ENCODE assay signal across 14 cellular contexts in the genomic region with DNA sequence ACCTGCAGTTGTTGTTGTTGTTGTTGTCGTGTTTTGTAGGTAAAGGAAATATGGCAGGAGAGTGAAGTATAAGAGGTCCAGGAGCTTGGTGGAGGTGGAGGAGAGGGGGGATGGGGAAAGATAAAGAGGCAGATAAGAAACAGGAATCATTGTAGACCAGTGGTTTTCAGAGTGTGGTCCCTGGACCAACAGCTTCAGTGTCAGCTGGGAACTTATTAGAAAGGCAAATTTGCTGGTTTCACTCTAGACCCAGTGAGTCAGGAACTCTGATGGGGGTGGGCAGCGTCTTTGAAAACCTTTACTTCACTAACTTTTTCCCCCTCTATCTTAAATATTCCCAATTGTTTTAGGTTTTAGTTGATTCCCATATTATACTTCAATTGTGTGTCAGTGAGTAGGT.
DNase-seq lines count a peak whose midpoint lies in the region; ATAC-seq lines count a peak whose summit lies in the region.
"Had no signal": no experiment of that assay in that cellular context is flagged by ENCODE, and none has a peak within 500 bp of the region (broad histone marks: within the 10 kb centered on the region; RNA-seq: fewer than 3 reads in every experiment).

No MANE protein-coding gene starts in this region.

- peak overlapping the region in 7 of 8 donors; percentile 13 to 74 (median 49) for H3K4me3 Mint-ChIP-seq in naive B cell
- H3K4me3 Mint-ChIP-seq: activated T-cell treated with anti-CD3 and anti-CD28 coated beads, Interleukin-2, amount 50 U/mL, for 24 hours had no signal

- H3K27ac Mint-ChIP-seq in naive B cell = peak overlapping the region in 4 of 6 donors; percentile 53 to 88 (median 81)
- H3K27ac Mint-ChIP-seq: activated T-cell treated with anti-CD3 and anti-CD28 coated beads, Interleukin-2, amount 50 U/mL, for 24 hours had no signal

- H3K9me3 Mint-ChIP-seq in naive B cell = peaks cover 0 to 4% (median 0%) of the 10 kb centered on the region in 7 donors
- H3K9me3 Mint-ChIP-seq: activated T-cell treated with anti-CD3 and anti-CD28 coated beads, Interleukin-2, amount 50 U/mL, for 24 hours had no signal

- H3K4me1 Mint-ChIP-seq in naive B cell = peaks cover 40 to 73% (median 56%) of the 10 kb centered on the region in 3 donors

- H3K36me3 Mint-ChIP-seq in naive B cell = peaks cover 0 to 5% of the 10 kb centered on the region in 2 donors

- ATAC-seq in GM18867 (IDR thresholded peaks at IDR 0.05; ENCODE audit: unreplicated experiment) (peak; percentile 57), HG02571 (IDR thresholded peaks at IDR 0.05; ENCODE audit: unreplicated experiment) (peak; percentile 77), HG03432 (IDR thresholded peaks at IDR 0.05; ENCODE audit: unreplicated experiment) (peak; percentile 63), naive B cell (ENCODE audit: low read depth in 2 of 2) (peak in 1 of 2 donors; percentile 35), GM19397 (IDR thresholded peaks at IDR 0.05; ENCODE audit: unreplicated experiment) (no peak), HG02840 (IDR thresholded peaks at IDR 0.05; ENCODE audit: low FRiP score, unreplicated experiment) (no peak)

- no peaks in the 10 kb centered on the region for H3K27me3 Mint-ChIP-seq in naive B cell

- DNase-seq in naive B cell (no peak), iPS-NIHi11 (ENCODE audit: low spot score) (no peak), cortex of kidney (lab: John Stamatoyannopoulos, UW) (no peak)
- DNase-seq: activated T-cell treated with anti-CD3 and anti-CD28 coated beads, Interleukin-2, amount 50 U/mL, for 24 hours; foreskin fibroblast; NCI-H1436 treated with DMSO at 0.1 percent for 48 hours; NCI-H774; Right ventricle myocardium superior; stomach had no signal

Comparison
In these comparisons a context has a peak if more than half of its experiments do, and no peak if none do; other contexts are left out.
1. ATAC-seq: peak in GM18867 (single experiment), HG02571 (single experiment) and HG03432 (single experiment); none in GM19397 (single experiment) and HG02840 (single experiment).